In the genomic region with DNA sequence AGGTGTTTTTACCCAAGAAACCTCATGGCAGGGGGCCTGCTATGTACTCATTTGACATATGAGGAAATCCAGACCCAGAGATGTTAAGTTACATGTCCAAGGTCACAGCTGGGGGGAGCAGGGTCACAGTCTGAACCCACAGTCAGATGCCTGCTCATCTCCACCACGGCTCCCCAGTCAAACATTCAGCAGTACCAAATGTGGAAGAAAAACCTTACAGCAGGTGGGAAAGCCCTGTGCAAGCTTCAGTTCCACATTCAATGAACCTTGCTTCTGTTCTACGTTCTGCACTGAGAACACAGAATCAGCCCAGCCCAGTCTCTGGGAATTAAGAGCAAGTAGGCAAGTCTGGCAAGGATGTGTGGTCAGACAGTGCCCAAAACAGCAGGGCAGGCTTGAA, we compare ENCODE assay signal across 8 cellular contexts. TPM values are rescaled to one million over a fixed set of nuclear protein-coding genes. Genes with fewer than 3 reads are reported as not detected.
DNase-seq lines count a peak whose midpoint lies in the region; ATAC-seq and TF ChIP-seq lines count a peak whose summit lies in the region.

No MANE protein-coding gene starts in this region.

- no peaks in the 10 kb centered on the region for H3K9me3 Mint-ChIP-seq in activated T-cell treated with anti-CD3 and anti-CD28 coated beads, Interleukin-2, amount 50 U/mL, for 24 hours

- H3K4me1 Mint-ChIP-seq in activated T-cell treated with anti-CD3 and anti-CD28 coated beads, Interleukin-2, amount 50 U/mL, for 24 hours (ENCODE audit: low read depth), result peaks cover 35% of the 10 kb centered on the region

- H3K36me3 ChIP-seq in RWPE2 (ENCODE audit: low read depth), result peaks cover 11% of the 10 kb centered on the region; the same call in 1 of the 2 replicates
- H3K36me3 ChIP-seq in skeletal muscle satellite cell (ENCODE audit: insufficient read depth, low read length), result peaks cover 7% of the 10 kb centered on the region

- no peak for DNase-seq in activated T-cell treated with anti-CD3 and anti-CD28 coated beads, Interleukin-2, amount 50 U/mL, for 24 hours
- DNase-seq in activated T-cell treated with anti-CD3 and anti-CD28 coated beads for 4 hours, result no peak
- no peak for DNase-seq in RWPE2 (ENCODE audit: low spot score)
- DNase-seq in OCI-M1 (lab: John Stamatoyannopoulos, UW), result no peak
- DNase-seq in SW 1271 (lab: John Stamatoyannopoulos, UW), result no peak
- no peak for DNase-seq in amniotic stem cell (lab: John Stamatoyannopoulos, UW)

- peak overlapping the region; percentile 73 for H3K27ac Mint-ChIP-seq in activated T-cell treated with anti-CD3 and anti-CD28 coated beads, Interleukin-2, amount 50 U/mL, for 24 hours

- H3K4me1 ChIP-seq in RWPE2 (ENCODE audit: insufficient read depth, poor library complexity, severe bottlenecking) (peaks cover 17% of the 10 kb centered on the region), skeletal muscle satellite cell (ENCODE audit: control insufficient read depth, insufficient read depth, low read length) (peaks cover 41% of the 10 kb centered on the region)

- H3K9ac ChIP-seq in skeletal muscle satellite cell (ENCODE audit: low read depth, low read length), result no peak overlapping the region

- TF ChIP-seq CTCF in RWPE2 (IDR thresholded peaks at IDR 0.05; ENCODE audit: poor library complexity, severe bottlenecking), result no peak

- H3K4me2 ChIP-seq in skeletal muscle satellite cell (ENCODE audit: low read length), result peak overlapping the region; percentile 3

- H3K9me3 ChIP-seq in RWPE2 (ENCODE audit: severe bottlenecking) (no peaks in the 10 kb centered on the region), skeletal muscle satellite cell (replicated peaks; ENCODE audit: low read length) (no peaks in the 10 kb centered on the region)

- H3K36me3 Mint-ChIP-seq in activated T-cell treated with anti-CD3 and anti-CD28 coated beads, Interleukin-2, amount 50 U/mL, for 24 hours (ENCODE audit: low read depth), result peaks cover 67% of the 10 kb centered on the region

- no peak overlapping the region for H3K4me3 Mint-ChIP-seq in activated T-cell treated with anti-CD3 and anti-CD28 coated beads, Interleukin-2, amount 50 U/mL, for 24 hours

- ATAC-seq in HG02571 (IDR thresholded peaks at IDR 0.05; ENCODE audit: unreplicated experiment), result peak; percentile 47
- ATAC-seq in RWPE2 (ENCODE audit: low read depth), result no peak

- H3K4me3 ChIP-seq in RWPE2 (ENCODE audit: severe bottlenecking) (no peak overlapping the region), skeletal muscle satellite cell (ENCODE audit: low read length) (no peak overlapping the region)

- peak overlapping the region; percentile 12 for H3K27ac ChIP-seq in RWPE2 (ENCODE audit: poor library complexity, severe bottlenecking)

- H3K27me3 ChIP-seq in RWPE2 (ENCODE audit: insufficient read depth, poor library complexity, severe bottlenecking) (no peaks in the 10 kb centered on the region), skeletal muscle satellite cell (ENCODE audit: control insufficient read depth, insufficient read depth, low read length) (no peaks in the 10 kb centered on the region)

- H3K27me3 Mint-ChIP-seq in activated T-cell treated with anti-CD3 and anti-CD28 coated beads, Interleukin-2, amount 50 U/mL, for 24 hours, result no peaks in the 10 kb centered on the region

RNA-seq across cellular contexts. Expression of gene LRP8, which starts 35.2 kb away (rescaled TPM):
- total RNA-seq in skeletal muscle satellite cell (2012; rRNA removed), result 27.9 and 28.6 TPM in 2 replicates

RNA-seq across cellular contexts. Expression of gene MAGOH, which starts 54.4 kb away (rescaled TPM):
- 23.6 and 25.9 TPM in 2 replicates for total RNA-seq in skeletal muscle satellite cell (2012; rRNA removed)
